ENCODE assay signal across 1 cellular context in the genomic region with DNA sequence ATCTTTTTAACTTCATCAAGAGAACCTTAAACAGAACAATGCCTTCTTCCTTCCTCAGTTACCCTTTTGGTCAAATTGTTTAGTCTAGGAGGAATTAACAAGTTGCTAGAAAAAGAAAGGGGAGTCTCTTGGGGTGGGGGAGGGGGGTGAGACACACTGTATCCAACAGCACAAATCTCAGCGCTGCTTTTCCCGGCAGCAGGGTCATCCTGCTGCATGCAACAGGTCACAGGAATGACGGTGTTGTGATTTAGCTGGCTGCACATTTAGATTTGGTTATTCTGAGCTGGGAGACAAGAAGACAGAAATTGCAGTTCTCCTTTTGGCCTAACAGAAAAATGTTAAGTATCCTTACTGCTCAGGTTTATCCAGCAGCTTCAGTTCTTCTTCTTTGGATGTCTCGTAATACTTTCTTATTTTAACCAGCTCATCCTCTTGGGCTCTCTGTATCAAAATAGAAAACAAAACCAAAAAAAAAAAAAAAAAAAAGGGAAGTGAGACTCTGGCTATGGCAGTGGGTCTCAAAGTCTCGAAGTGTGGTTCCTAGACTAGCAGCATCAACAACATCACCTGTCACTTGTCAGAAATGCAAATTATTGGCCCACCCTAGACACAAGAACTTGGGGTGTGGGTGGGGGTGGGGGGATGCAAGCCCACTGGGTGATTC.
TF ChIP-seq lines count a peak whose summit lies in the region.

No MANE protein-coding gene starts in this region.

TF ChIP-seq in GM12878, 131 proteins besides CTCF, POLR2A, EP300 and RAD21 (continued from another document and continues in another):
- TF ChIP-seq, protein P1, sequence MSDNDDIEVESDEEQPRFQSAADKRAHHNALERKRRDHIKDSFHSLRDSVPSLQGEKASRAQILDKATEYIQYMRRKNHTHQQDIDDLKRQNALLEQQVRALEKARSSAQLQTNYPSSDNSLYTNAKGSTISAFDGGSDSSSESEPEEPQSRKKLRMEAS (IDR thresholded peaks at IDR 0.05; ENCODE audit: low read depth, low read length) = no peak
- TF ChIP-seq RCOR1 (conservative IDR thresholded peaks at IDR 0.05; ENCODE audit: low read depth, low read length) (peak; percentile 83; the same call in 1 of the 2 replicates), STAT1 (conservative IDR thresholded peaks at IDR 0.05) (no peak), TBL1XR1 (IDR thresholded peaks at IDR 0.05; ENCODE audit: low read depth, low read length) (no peak; the same call in 1 of the 2 replicates), TAF1 (IDR thresholded peaks at IDR 0.05; ENCODE audit: borderline replicate concordance, low read depth, low read length) (peak; percentile 31; the same call in 1 of the 2 replicates), ZNF274 (IDR thresholded peaks at IDR 0.05; ENCODE audit: insufficient read depth, insufficient read length) (no peak), GATAD2B (conservative IDR thresholded peaks at IDR 0.05; ENCODE audit: low read depth) (no peak), CHD1 (IDR thresholded peaks at IDR 0.05; ENCODE audit: low read depth, low read length) (no peak), SRF (IDR thresholded peaks at IDR 0.05; ENCODE audit: low read depth in 2 of 2, low read length in 2 of 2) (no peak), NR2C2 (IDR thresholded peaks at IDR 0.05; ENCODE audit: borderline replicate concordance, control insufficient read depth, insufficient read length, low read depth) (no peak), CREM (IDR thresholded peaks at IDR 0.05; ENCODE audit: low read depth) (peak; percentile 62; the same call in 1 of the 2 replicates), YBX1 (IDR thresholded peaks at IDR 0.05) (no peak), ZNF622 (IDR thresholded peaks at IDR 0.05) (no peak), DPF2 (IDR thresholded peaks at IDR 0.05) (peak; percentile 73; the same call in 1 of the 2 replicates), SMARCA5 (IDR thresholded peaks at IDR 0.05) (no peak), SPI1 (IDR thresholded peaks at IDR 0.05; ENCODE audit: borderline replicate concordance, insufficient read depth, low read depth, low read length) (peak; percentile 98), IKZF2 (IDR thresholded peaks at IDR 0.05) (peak; percentile 84 to 88), FOXK2 (IDR thresholded peaks at IDR 0.05) (0 out of 2 replicates have a peak, but pooled peaks have one; percentile 33), GABPA (IDR thresholded peaks at IDR 0.05; ENCODE audit: low read depth) (no peak), NBN (IDR thresholded peaks at IDR 0.05) (peak; percentile 59; the same call in 1 of the 2 replicates), SREBF2 (IDR thresholded peaks at IDR 0.05; ENCODE audit: low read length) (no peak), HDGF (IDR thresholded peaks at IDR 0.05) (no peak), ATF7 (IDR thresholded peaks at IDR 0.05; ENCODE audit: low read depth) (peak; percentile 67; the same call in 1 of the 2 replicates), BCL11A (IDR thresholded peaks at IDR 0.05; ENCODE audit: low read depth, low read length) (peak; percentile 79), RAD51 (IDR thresholded peaks at IDR 0.05) (no peak), FOXM1 (IDR thresholded peaks at IDR 0.05; ENCODE audit: low read depth, low read length) (no peak), CBX5 (IDR thresholded peaks at IDR 0.05; ENCODE audit: low read depth) (0 out of 2 replicates have a peak, but pooled peaks have one; percentile 50), WRNIP1 (IDR thresholded peaks at IDR 0.05; ENCODE audit: borderline replicate concordance, low read depth, low read length) (no peak), HCFC1 (IDR thresholded peaks at IDR 0.05; ENCODE audit: low read length) (no peak), POLR2AphosphoS2 (IDR thresholded peaks at IDR 0.05; ENCODE audit: low read depth, low read length) (no peak), NR2F1 (conservative IDR thresholded peaks at IDR 0.05) (peak; percentile 53), MEF2A (IDR thresholded peaks at IDR 0.05; ENCODE audit: insufficient read depth, low read depth, low read length) (peak; percentile 88), MTA2 (IDR thresholded peaks at IDR 0.05; ENCODE audit: low read depth) (peak; percentile 74), JUND (IDR thresholded peaks at IDR 0.05; ENCODE audit: low read depth, low read length) (no peak), TCF7 (IDR thresholded peaks at IDR 0.05; ENCODE audit: borderline replicate concordance) (no peak), ASH2L (IDR thresholded peaks at IDR 0.05; ENCODE audit: borderline replicate concordance, low read depth) (no peak)
- TF ChIP-seq, protein P2, sequence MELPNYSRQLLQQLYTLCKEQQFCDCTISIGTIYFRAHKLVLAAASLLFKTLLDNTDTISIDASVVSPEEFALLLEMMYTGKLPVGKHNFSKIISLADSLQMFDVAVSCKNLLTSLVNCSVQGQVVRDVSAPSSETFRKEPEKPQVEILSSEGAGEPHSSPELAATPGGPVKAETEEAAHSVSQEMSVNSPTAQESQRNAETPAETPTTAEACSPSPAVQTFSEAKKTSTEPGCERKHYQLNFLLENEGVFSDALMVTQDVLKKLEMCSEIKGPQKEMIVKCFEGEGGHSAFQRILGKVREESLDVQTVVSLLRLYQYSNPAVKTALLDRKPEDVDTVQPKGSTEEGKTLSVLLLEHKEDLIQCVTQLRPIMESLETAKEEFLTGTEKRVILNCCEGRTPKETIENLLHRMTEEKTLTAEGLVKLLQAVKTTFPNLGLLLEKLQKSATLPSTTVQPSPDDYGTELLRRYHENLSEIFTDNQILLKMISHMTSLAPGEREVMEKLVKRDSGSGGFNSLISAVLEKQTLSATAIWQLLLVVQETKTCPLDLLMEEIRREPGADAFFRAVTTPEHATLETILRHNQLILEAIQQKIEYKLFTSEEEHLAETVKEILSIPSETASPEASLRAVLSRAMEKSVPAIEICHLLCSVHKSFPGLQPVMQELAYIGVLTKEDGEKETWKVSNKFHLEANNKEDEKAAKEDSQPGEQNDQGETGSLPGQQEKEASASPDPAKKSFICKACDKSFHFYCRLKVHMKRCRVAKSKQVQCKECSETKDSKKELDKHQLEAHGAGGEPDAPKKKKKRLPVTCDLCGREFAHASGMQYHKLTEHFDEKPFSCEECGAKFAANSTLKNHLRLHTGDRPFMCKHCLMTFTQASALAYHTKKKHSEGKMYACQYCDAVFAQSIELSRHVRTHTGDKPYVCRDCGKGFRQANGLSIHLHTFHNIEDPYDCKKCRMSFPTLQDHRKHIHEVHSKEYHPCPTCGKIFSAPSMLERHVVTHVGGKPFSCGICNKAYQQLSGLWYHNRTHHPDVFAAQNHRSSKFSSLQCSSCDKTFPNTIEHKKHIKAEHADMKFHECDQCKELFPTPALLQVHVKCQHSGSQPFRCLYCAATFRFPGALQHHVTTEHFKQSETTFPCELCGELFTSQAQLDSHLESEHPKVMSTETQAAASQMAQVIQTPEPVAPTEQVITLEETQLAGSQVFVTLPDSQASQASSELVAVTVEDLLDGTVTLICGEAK (IDR thresholded peaks at IDR 0.05; ENCODE audit: borderline replicate concordance) = no peak
- TF ChIP-seq, protein P3, sequence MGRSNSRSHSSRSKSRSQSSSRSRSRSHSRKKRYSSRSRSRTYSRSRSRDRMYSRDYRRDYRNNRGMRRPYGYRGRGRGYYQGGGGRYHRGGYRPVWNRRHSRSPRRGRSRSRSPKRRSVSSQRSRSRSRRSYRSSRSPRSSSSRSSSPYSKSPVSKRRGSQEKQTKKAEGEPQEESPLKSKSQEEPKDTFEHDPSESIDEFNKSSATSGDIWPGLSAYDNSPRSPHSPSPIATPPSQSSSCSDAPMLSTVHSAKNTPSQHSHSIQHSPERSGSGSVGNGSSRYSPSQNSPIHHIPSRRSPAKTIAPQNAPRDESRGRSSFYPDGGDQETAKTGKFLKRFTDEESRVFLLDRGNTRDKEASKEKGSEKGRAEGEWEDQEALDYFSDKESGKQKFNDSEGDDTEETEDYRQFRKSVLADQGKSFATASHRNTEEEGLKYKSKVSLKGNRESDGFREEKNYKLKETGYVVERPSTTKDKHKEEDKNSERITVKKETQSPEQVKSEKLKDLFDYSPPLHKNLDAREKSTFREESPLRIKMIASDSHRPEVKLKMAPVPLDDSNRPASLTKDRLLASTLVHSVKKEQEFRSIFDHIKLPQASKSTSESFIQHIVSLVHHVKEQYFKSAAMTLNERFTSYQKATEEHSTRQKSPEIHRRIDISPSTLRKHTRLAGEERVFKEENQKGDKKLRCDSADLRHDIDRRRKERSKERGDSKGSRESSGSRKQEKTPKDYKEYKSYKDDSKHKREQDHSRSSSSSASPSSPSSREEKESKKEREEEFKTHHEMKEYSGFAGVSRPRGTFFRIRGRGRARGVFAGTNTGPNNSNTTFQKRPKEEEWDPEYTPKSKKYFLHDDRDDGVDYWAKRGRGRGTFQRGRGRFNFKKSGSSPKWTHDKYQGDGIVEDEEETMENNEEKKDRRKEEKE (IDR thresholded peaks at IDR 0.05) = no peak
- TF ChIP-seq, protein P4, sequence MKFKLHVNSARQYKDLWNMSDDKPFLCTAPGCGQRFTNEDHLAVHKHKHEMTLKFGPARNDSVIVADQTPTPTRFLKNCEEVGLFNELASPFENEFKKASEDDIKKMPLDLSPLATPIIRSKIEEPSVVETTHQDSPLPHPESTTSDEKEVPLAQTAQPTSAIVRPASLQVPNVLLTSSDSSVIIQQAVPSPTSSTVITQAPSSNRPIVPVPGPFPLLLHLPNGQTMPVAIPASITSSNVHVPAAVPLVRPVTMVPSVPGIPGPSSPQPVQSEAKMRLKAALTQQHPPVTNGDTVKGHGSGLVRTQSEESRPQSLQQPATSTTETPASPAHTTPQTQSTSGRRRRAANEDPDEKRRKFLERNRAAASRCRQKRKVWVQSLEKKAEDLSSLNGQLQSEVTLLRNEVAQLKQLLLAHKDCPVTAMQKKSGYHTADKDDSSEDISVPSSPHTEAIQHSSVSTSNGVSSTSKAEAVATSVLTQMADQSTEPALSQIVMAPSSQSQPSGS (IDR thresholded peaks at IDR 0.05; ENCODE audit: low read length) = peak; percentile 36; the same call in 1 of the 2 replicates
- TF ChIP-seq, protein P5, sequence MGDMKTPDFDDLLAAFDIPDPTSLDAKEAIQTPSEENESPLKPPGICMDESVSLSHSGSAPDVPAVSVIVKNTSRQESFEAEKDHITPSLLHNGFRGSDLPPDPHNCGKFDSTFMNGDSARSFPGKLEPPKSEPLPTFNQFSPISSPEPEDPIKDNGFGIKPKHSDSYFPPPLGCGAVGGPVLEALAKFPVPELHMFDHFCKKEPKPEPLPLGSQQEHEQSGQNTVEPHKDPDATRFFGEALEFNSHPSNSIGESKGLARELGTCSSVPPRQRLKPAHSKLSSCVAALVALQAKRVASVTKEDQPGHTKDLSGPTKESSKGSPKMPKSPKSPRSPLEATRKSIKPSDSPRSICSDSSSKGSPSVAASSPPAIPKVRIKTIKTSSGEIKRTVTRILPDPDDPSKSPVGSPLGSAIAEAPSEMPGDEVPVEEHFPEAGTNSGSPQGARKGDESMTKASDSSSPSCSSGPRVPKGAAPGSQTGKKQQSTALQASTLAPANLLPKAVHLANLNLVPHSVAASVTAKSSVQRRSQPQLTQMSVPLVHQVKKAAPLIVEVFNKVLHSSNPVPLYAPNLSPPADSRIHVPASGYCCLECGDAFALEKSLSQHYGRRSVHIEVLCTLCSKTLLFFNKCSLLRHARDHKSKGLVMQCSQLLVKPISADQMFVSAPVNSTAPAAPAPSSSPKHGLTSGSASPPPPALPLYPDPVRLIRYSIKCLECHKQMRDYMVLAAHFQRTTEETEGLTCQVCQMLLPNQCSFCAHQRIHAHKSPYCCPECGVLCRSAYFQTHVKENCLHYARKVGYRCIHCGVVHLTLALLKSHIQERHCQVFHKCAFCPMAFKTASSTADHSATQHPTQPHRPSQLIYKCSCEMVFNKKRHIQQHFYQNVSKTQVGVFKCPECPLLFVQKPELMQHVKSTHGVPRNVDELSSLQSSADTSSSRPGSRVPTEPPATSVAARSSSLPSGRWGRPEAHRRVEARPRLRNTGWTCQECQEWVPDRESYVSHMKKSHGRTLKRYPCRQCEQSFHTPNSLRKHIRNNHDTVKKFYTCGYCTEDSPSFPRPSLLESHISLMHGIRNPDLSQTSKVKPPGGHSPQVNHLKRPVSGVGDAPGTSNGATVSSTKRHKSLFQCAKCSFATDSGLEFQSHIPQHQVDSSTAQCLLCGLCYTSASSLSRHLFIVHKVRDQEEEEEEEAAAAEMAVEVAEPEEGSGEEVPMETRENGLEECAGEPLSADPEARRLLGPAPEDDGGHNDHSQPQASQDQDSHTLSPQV (IDR thresholded peaks at IDR 0.05) = no peak
- TF ChIP-seq, protein P6, sequence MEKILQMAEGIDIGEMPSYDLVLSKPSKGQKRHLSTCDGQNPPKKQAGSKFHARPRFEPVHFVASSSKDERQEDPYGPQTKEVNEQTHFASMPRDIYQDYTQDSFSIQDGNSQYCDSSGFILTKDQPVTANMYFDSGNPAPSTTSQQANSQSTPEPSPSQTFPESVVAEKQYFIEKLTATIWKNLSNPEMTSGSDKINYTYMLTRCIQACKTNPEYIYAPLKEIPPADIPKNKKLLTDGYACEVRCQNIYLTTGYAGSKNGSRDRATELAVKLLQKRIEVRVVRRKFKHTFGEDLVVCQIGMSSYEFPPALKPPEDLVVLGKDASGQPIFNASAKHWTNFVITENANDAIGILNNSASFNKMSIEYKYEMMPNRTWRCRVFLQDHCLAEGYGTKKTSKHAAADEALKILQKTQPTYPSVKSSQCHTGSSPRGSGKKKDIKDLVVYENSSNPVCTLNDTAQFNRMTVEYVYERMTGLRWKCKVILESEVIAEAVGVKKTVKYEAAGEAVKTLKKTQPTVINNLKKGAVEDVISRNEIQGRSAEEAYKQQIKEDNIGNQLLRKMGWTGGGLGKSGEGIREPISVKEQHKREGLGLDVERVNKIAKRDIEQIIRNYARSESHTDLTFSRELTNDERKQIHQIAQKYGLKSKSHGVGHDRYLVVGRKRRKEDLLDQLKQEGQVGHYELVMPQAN (conservative IDR thresholded peaks at IDR 0.05) = no peak
- TF ChIP-seq, protein P7, sequence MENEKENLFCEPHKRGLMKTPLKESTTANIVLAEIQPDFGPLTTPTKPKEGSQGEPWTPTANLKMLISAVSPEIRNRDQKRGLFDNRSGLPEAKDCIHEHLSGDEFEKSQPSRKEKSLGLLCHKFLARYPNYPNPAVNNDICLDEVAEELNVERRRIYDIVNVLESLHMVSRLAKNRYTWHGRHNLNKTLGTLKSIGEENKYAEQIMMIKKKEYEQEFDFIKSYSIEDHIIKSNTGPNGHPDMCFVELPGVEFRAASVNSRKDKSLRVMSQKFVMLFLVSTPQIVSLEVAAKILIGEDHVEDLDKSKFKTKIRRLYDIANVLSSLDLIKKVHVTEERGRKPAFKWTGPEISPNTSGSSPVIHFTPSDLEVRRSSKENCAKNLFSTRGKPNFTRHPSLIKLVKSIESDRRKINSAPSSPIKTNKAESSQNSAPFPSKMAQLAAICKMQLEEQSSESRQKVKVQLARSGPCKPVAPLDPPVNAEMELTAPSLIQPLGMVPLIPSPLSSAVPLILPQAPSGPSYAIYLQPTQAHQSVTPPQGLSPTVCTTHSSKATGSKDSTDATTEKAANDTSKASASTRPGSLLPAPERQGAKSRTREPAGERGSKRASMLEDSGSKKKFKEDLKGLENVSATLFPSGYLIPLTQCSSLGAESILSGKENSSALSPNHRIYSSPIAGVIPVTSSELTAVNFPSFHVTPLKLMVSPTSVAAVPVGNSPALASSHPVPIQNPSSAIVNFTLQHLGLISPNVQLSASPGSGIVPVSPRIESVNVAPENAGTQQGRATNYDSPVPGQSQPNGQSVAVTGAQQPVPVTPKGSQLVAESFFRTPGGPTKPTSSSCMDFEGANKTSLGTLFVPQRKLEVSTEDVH (IDR thresholded peaks at IDR 0.05; ENCODE audit: low read depth, partially characterized antibody) = no peak
- TF ChIP-seq, protein P8, sequence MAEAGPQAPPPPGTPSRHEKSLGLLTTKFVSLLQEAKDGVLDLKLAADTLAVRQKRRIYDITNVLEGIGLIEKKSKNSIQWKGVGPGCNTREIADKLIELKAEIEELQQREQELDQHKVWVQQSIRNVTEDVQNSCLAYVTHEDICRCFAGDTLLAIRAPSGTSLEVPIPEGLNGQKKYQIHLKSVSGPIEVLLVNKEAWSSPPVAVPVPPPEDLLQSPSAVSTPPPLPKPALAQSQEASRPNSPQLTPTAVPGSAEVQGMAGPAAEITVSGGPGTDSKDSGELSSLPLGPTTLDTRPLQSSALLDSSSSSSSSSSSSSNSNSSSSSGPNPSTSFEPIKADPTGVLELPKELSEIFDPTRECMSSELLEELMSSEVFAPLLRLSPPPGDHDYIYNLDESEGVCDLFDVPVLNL (IDR thresholded peaks at IDR 0.05; ENCODE audit: low read depth, low read length) = no peak
